In the genomic region with DNA sequence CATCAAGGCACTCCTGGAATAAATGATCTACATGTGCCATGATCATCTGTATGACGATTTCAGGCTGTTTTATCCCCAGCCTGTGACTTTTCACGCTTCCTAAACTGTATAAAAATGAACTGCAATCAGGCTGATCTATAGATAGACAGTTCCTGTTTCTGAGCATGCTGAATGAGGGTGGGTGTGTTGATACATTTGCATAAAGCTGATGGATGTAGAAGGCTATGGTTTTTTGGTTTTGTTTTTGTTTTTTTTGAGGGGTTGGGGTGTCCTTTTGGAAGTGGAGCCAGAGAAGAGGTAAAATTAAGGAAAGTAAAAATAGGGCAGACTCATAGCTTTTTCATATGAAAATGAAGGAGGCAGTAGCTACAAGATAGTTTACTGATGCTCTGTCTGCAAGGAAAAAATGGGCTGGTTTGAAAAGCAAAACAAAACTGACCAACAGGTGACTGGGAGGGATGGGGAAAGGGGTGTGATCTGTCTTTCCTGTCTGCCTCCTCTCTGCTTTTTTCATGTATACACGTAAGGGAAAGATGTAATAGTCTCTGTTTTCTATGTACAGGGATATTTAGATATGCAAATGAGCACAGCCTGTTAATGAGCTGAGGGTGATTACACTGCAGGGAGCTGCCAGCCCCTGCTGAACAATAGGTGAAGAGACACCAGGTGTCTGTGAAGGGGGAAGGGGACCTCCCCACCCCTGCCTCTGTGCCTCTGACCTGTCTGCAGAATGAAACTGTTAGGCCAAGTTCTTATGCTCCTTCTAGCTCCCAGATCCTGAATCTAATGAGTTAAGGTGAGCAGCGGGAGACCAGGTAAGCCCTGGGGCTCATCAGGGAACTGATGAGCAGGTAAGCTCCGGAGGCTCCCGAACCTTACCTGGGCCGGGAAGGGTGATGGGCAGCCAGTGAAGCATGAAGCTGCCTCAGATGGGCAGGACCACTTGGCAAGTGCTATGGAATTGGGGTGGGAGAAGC, we compare ENCODE assay signal across 19 cellular contexts. TPM values are rescaled to one million over a fixed set of nuclear protein-coding genes. Genes with fewer than 3 reads are reported as not detected.
DNase-seq lines count a peak whose midpoint lies in the region; ATAC-seq and TF ChIP-seq lines count a peak whose summit lies in the region.
"Had no signal": no experiment of that assay in that cellular context is flagged by ENCODE, and none has a peak within 500 bp of the region (broad histone marks: within the 10 kb centered on the region; RNA-seq: fewer than 3 reads in every experiment).

No MANE protein-coding gene starts in this region.

- POLR2A ChIA-PET in activated B cell treated with CpG ODN at 0.5 μM for 24 hours (lab: Charles Lee) = no interaction called here

- no peaks in the 10 kb centered on the region for H3K27me3 ChIP-seq in CD4-positive, CD25-positive, alpha-beta regulatory T cell (ENCODE audit: control insufficient read depth, insufficient read depth, low read length)

- CTCF ChIA-PET in activated B cell treated with CpG ODN at 0.5 μM for 24 hours (lab: Charles Lee) = interaction anchor here (0.8 kb wide), 1 partner anchor 46 kb away, joined by 3 read pairs; no protein-coding TSS in a partner anchor

- H3K4me1 Mint-ChIP-seq in CD4-positive, CD25-positive, alpha-beta regulatory T cell = peaks cover 0 to 2% (median 0%) of the 10 kb centered on the region in 4 donors
- H3K4me1 Mint-ChIP-seq in IgD-negative memory B cell (peaks cover 15 to 28% (median 19%) of the 10 kb centered on the region in 3 donors), activated B cell treated with CpG ODN at 0.5 μM for 24 hours (peaks cover 25% of the 10 kb centered on the region)
- H3K4me1 Mint-ChIP-seq: activated naive CD8-positive, alpha-beta T cell treated with anti-CD3 and anti-CD28 coated beads, Interleukin-2, amount 10 ng/mL, durations not matched to agents 7 days and 5 days had no signal

- peaks cover 0 to 4% (median 0%) of the 10 kb centered on the region in 7 donors for H3K9me3 Mint-ChIP-seq in CD4-positive, CD25-positive, alpha-beta regulatory T cell
- H3K9me3 Mint-ChIP-seq in IgD-negative memory B cell = peaks cover 0 to 2% (median 0%) of the 10 kb centered on the region in 3 donors
- no peaks in the 10 kb centered on the region for H3K9me3 Mint-ChIP-seq in activated B cell treated with CpG ODN at 0.5 μM for 24 hours
- H3K9me3 Mint-ChIP-seq: activated naive CD8-positive, alpha-beta T cell treated with anti-CD3 and anti-CD28 coated beads, Interleukin-2, amount 10 ng/mL, durations not matched to agents 7 days and 5 days had no signal

- H3K27ac ChIP-seq in CD4-positive, CD25-positive, alpha-beta regulatory T cell (ENCODE audit: insufficient read depth, low read length, poor library complexity, severe bottlenecking) = no peak overlapping the region
- H3K27ac ChIP-seq: epithelial cell of prostate, left lung, SK-N-MC had no signal

- no peaks in the 10 kb centered on the region for H3K36me3 Mint-ChIP-seq in CD4-positive, CD25-positive, alpha-beta regulatory T cell
- H3K36me3 Mint-ChIP-seq in IgD-negative memory B cell (peaks cover 3% of the 10 kb centered on the region), activated B cell treated with CpG ODN at 0.5 μM for 24 hours (ENCODE audit: low read depth) (no peaks in the 10 kb centered on the region)
- H3K36me3 Mint-ChIP-seq: activated naive CD8-positive, alpha-beta T cell treated with anti-CD3 and anti-CD28 coated beads, Interleukin-2, amount 10 ng/mL, durations not matched to agents 7 days and 5 days had no signal

- ATAC-seq in CD4-positive, CD25-positive, alpha-beta regulatory T cell (ENCODE audit: low read depth in 2 of 2) = no peak
- ATAC-seq in GM19035 (IDR thresholded peaks at IDR 0.05; ENCODE audit: unreplicated experiment) (peak; percentile 67), activated B cell treated with CpG ODN at 0.5 μM for 24 hours (ENCODE audit: low read depth) (peak; percentile 66), GM21737 (IDR thresholded peaks at IDR 0.05; ENCODE audit: unreplicated experiment) (no peak), HG03139 (IDR thresholded peaks at IDR 0.05; ENCODE audit: unreplicated experiment) (no peak)
- ATAC-seq: left lung had no signal

- intact Hi-C loops in activated B cell treated with CpG ODN at 0.5 μM for 24 hours (cut with micrococcal nuclease) = no loop called here

- TF ChIP-seq CTCF in activated B cell treated with CpG ODN at 0.5 μM for 24 hours (IDR thresholded peaks at IDR 0.05) = no peak

- H3K36me3 ChIP-seq in CD4-positive, CD25-positive, alpha-beta regulatory T cell (ENCODE audit: control insufficient read depth, insufficient read depth, low read length) = no peaks in the 10 kb centered on the region
- H3K36me3 ChIP-seq: left lung had no signal

- H3K4me3 Mint-ChIP-seq in CD4-positive, CD25-positive, alpha-beta regulatory T cell = no peak overlapping the region
- peak overlapping the region; percentile 13 to 88 (median 70) for H3K4me3 Mint-ChIP-seq in IgD-negative memory B cell
- H3K4me3 Mint-ChIP-seq in activated B cell treated with CpG ODN at 0.5 μM for 24 hours = peak overlapping the region; percentile 63
- H3K4me3 Mint-ChIP-seq: activated naive CD8-positive, alpha-beta T cell treated with anti-CD3 and anti-CD28 coated beads, Interleukin-2, amount 10 ng/mL, durations not matched to agents 7 days and 5 days had no signal

- H3K4me3 ChIP-seq in CD4-positive, CD25-positive, alpha-beta regulatory T cell (ENCODE audit: low read depth, low read length) = no peak overlapping the region
- H3K4me3 ChIP-seq: left lung, SK-N-MC had no signal

- H3K27me3 Mint-ChIP-seq in CD4-positive, CD25-positive, alpha-beta regulatory T cell = peaks cover 5% of the 10 kb centered on the region
- H3K27me3 Mint-ChIP-seq in IgD-negative memory B cell (no peaks in the 10 kb centered on the region), activated B cell treated with CpG ODN at 0.5 μM for 24 hours (peaks cover 3% of the 10 kb centered on the region)

- no peaks in the 10 kb centered on the region for H3K4me1 ChIP-seq in CD4-positive, CD25-positive, alpha-beta regulatory T cell (ENCODE audit: control insufficient read depth, insufficient read depth, low read length, poor library complexity, severe bottlenecking)
- H3K4me1 ChIP-seq: left lung had no signal

- H3K9me3 ChIP-seq in CD4-positive, CD25-positive, alpha-beta regulatory T cell (ENCODE audit: control insufficient read depth in 2 of 2, low read length in 2 of 2) = no peaks in the 10 kb centered on the region
- H3K9me3 ChIP-seq: left lung had no signal

- DNase-seq in CD4-positive, CD25-positive, alpha-beta regulatory T cell = no peak
- DNase-seq in activated B cell treated with CpG ODN at 0.5 μM for 24 hours (no peak), MV-4-11 (lab: John Stamatoyannopoulos, UW) (no peak), RKO (ENCODE audit: low spot score) (no peak)
- DNase-seq: activated CD8-positive, alpha-beta memory T cell treated with anti-CD3 and anti-CD28 coated beads, Interleukin-2, amount 50 U/mL, for 4 hours; activated naive CD8-positive, alpha-beta T cell treated with anti-CD3 and anti-CD28 coated beads, Interleukin-2, amount 10 ng/mL, durations not matched to agents 7 days and 5 days; DMS 273 treated with DMSO at 0.1 percent for 48 hours; head of caudate nucleus; left lung; NCI-H1092 treated with DMSO at 0.1 percent for 48 hours; NCI-H524 treated with DMSO at 0.1 percent for 48 hours; retina; stimulated activated CD4-positive, alpha-beta T cell treated with anti-CD3 and anti-CD28 coated beads, Interleukin-2, amount 100 ng/mL, for 24 hours had no signal

- peak overlapping the region in 2 of 3 donors; percentile 8 to 72 for H3K27ac Mint-ChIP-seq in CD4-positive, CD25-positive, alpha-beta regulatory T cell
- peak overlapping the region; percentile 8 to 64 (median 41) for H3K27ac Mint-ChIP-seq in IgD-negative memory B cell
- H3K27ac Mint-ChIP-seq in activated B cell treated with CpG ODN at 0.5 μM for 24 hours = no peak overlapping the region
- H3K27ac Mint-ChIP-seq: activated naive CD8-positive, alpha-beta T cell treated with anti-CD3 and anti-CD28 coated beads, Interleukin-2, amount 10 ng/mL, durations not matched to agents 7 days and 5 days had no signal

RNA-seq across cellular contexts. Expression of gene LYRM9, which starts 46.6 kb away (rescaled TPM):
- 7.5 TPM for total RNA-seq in CD4-positive, CD25-positive, alpha-beta regulatory T cell
- polyA plus RNA-seq in CD4-positive, CD25-positive, alpha-beta regulatory T cell = 10 to 100 TPM; 14.8 to 18.4 (median 15.9) TPM
- polyA plus RNA-seq in IgD-negative memory B cell = 16.4 TPM
- total RNA-seq in activated B cell treated with CpG ODN at 0.5 μM for 24 hours = 7.2 and 7.5 TPM in 2 replicates

Comparison
In these comparisons a context has a peak if more than half of its experiments do, and no peak if none do; other contexts are left out.
1. ATAC-seq: peak in GM19035 (single experiment) and activated B cell treated with CpG ODN at 0.5 μM for 24 hours (single experiment); none in CD4-positive, CD25-positive, alpha-beta regulatory T cell (0 of 2), GM21737 (single experiment) and HG03139 (single experiment).
2. H3K4me3 Mint-ChIP-seq: peak in IgD-negative memory B cell (4 of 4) and activated B cell treated with CpG ODN at 0.5 μM for 24 hours (single experiment); none in CD4-positive, CD25-positive, alpha-beta regulatory T cell (0 of 4).